In genomic region chr1:14778882-14779594, GRCh38 we compare ENCODE assay signal across 8 cellular contexts.
A peak's percentile ranks its signal among the peaks of the same experiment; 100 is the strongest.
DNase-seq lines count a peak whose midpoint lies in the region; ATAC-seq and TF ChIP-seq lines count a peak whose summit lies in the region.

No MANE protein-coding gene starts in this region.

- DNase-seq in NCI-H345 (lab: John Stamatoyannopoulos, UW) (peak; percentile 26), NCI-H345 treated with DMSO at 0.1 percent for 48 hours (lab: John Stamatoyannopoulos, UW; ENCODE audit: unreplicated experiment) (no peak), M059J (ENCODE audit: low read depth) (peak; percentile 24), iPS-NIHi7 (ENCODE audit: extremely low spot score) (peak; percentile 85), suprapubic skin (ENCODE audit: low spot score in 2 of 2) (no peak)
- peak; percentile 41 to 50 for DNase-seq in activated T-cell treated with anti-CD3 and anti-CD28 coated beads, Interleukin-2, amount 50 U/mL, for 48 hours
- DNase-seq in stimulated activated CD8-positive, alpha-beta memory T cell treated with anti-CD3 and anti-CD28 coated beads, Interleukin-2, amount 100 ng/mL, for 48 hours (ENCODE audit: low read depth in 2 of 2), result peak; percentile 16 to 22
- no peak for DNase-seq in stimulated activated naive B cell treated with anti-CD40 and anti-IgM and Interleukin-4, amounts not matched to agents 10 μg/mL and 1 μg/mL and 100 μg/mL, for 72 hours

- peaks cover 3% of the 10 kb centered on the region for H3K4me1 ChIP-seq in suprapubic skin

- H3K4me1 Mint-ChIP-seq in stimulated activated naive B cell treated with anti-CD40 and anti-IgM and Interleukin-4, amounts not matched to agents 10 μg/mL and 1 μg/mL and 100 μg/mL, for 72 hours, result peaks cover 0 to 5% of the 10 kb centered on the region in 2 donors

- ATAC-seq in stimulated activated naive B cell treated with anti-CD40 and anti-IgM and Interleukin-4, amounts not matched to agents 10 μg/mL and 1 μg/mL and 100 μg/mL, for 72 hours (replicated peaks), result no peak

- TF ChIP-seq CTCF in suprapubic skin (IDR thresholded peaks at IDR 0.05), result peak in 1 of 2 donors; percentile 46

- no peaks in the 10 kb centered on the region for H3K9me3 ChIP-seq in suprapubic skin

- no peaks in the 10 kb centered on the region for H3K9me3 Mint-ChIP-seq in stimulated activated naive B cell treated with anti-CD40 and anti-IgM and Interleukin-4, amounts not matched to agents 10 μg/mL and 1 μg/mL and 100 μg/mL, for 72 hours

- no peaks in the 10 kb centered on the region for H3K36me3 Mint-ChIP-seq in stimulated activated naive B cell treated with anti-CD40 and anti-IgM and Interleukin-4, amounts not matched to agents 10 μg/mL and 1 μg/mL and 100 μg/mL, for 72 hours

- no peak overlapping the region for H3K4me3 Mint-ChIP-seq in stimulated activated naive B cell treated with anti-CD40 and anti-IgM and Interleukin-4, amounts not matched to agents 10 μg/mL and 1 μg/mL and 100 μg/mL, for 72 hours

- H3K4me3 ChIP-seq in suprapubic skin, result no peak overlapping the region

- H3K27me3 Mint-ChIP-seq in stimulated activated naive B cell treated with anti-CD40 and anti-IgM and Interleukin-4, amounts not matched to agents 10 μg/mL and 1 μg/mL and 100 μg/mL, for 72 hours, result peaks cover 0 to 11% of the 10 kb centered on the region in 2 donors

- 94% methylated on average over 9 of the region's 10 CpGs for WGBS in suprapubic skin

- H3K36me3 ChIP-seq in suprapubic skin, result no peaks in the 10 kb centered on the region

- H3K27me3 ChIP-seq in suprapubic skin, result no peaks in the 10 kb centered on the region

- no peak for TF ChIP-seq EP300 in suprapubic skin (IDR thresholded peaks at IDR 0.05)

- no peak overlapping the region for H3K27ac Mint-ChIP-seq in stimulated activated naive B cell treated with anti-CD40 and anti-IgM and Interleukin-4, amounts not matched to agents 10 μg/mL and 1 μg/mL and 100 μg/mL, for 72 hours

- H3K27ac ChIP-seq in suprapubic skin, result no peak overlapping the region

- TF ChIP-seq POLR2A in suprapubic skin (IDR thresholded peaks at IDR 0.05), result no peak

Comparison
In these comparisons a context has a peak if more than half of its experiments do, and no peak if none do; other contexts are left out.
1. DNase-seq: peak in NCI-H345 (single experiment), M059J (single experiment), activated T-cell treated with anti-CD3 and anti-CD28 coated beads, Interleukin-2, amount 50 U/mL, for 48 hours (2 of 2), iPS-NIHi7 (single experiment) and stimulated activated CD8-positive, alpha-beta memory T cell treated with anti-CD3 and anti-CD28 coated beads, Interleukin-2, amount 100 ng/mL, for 48 hours (2 of 2); none in NCI-H345 treated with DMSO at 0.1 percent for 48 hours (single experiment), suprapubic skin (0 of 2) and stimulated activated naive B cell treated with anti-CD40 and anti-IgM and Interleukin-4, amounts not matched to agents 10 μg/mL and 1 μg/mL and 100 μg/mL, for 72 hours (single experiment).